10 cellular contexts compared by ENCODE assay signal in the genomic region with DNA sequence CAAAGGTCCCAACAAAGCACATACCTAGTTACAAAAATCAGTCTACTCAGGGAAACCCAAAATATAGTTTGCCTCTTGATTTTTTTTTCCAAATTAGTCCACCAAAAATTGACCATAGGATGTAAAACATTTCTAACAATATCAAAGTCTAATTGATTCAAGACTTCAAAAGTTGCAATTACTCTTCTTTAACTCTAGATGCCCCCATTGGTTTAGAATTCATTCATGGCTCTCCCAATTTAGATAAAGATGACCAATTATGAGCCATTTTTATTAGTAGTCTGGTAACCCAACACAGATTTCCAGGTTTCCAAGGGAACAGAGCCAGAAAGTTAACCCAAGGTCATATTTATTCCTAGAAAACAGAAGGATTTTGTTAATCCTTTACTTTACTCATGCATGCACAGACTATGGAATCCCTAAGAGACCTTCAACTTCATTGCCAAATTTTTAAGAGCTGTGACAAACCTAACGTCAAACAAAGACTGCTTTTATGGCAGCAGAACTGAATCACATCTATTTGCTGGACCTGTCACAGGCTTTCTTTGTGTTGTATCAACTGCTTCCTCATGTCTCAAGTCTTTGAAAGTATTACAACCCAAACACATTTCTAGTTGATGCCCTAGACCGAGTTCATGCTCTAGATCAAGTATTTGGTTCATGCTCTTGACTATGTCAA. TPM values are rescaled to one million over a fixed set of nuclear protein-coding genes. Genes with fewer than 3 reads are reported as not detected.
A peak's percentile ranks its signal among the peaks of the same experiment; 100 is the strongest.
DNase-seq lines count a peak whose midpoint lies in the region; ATAC-seq, FAIRE-seq and TF ChIP-seq lines count a peak whose summit lies in the region.
"Had no signal": no experiment of that assay in that cellular context is flagged by ENCODE, and none has a peak within 500 bp of the region (broad histone marks: within the 10 kb centered on the region; RNA-seq: fewer than 3 reads in every experiment).

No MANE protein-coding gene starts in this region.

- H4K20me1 ChIP-seq in GM23248 (ENCODE audit: insufficient read depth) (no peaks in the 10 kb centered on the region), keratinocyte (ENCODE audit: control insufficient read depth, extremely low read depth, insufficient read depth, low read length) (no peaks in the 10 kb centered on the region)

- DNase-seq in GM23248 (peak; percentile 43), SK-MEL-5 (ENCODE audit: low read depth, low spot score) (peak; percentile 95), keratinocyte (ENCODE audit: low read depth, low spot score) (no peak), H4 (ENCODE audit: low spot score) (no peak), NCI-H187 treated with DMSO at 0.1 percent for 48 hours (lab: John Stamatoyannopoulos, UW) (no peak)
- DNase-seq: activated gamma-delta T cell had no signal

- H3K27ac ChIP-seq in C4-2B (no peak overlapping the region), GM23248 (no peak overlapping the region), keratinocyte (ENCODE audit: control insufficient read depth, insufficient read depth, low read length) (no peak overlapping the region)
- H3K27ac ChIP-seq: SJCRH30 had no signal

- no peak overlapping the region for H3K4me3 ChIP-seq in GM23248
- H3K4me3 ChIP-seq in keratinocyte (ENCODE audit: control insufficient read depth in 2 of 3, extremely low read depth in 1 of 3, insufficient read depth in 2 of 3, low read depth in 1 of 3, low read length in 3 of 3) = no peak overlapping the region
- H3K4me3 ChIP-seq: SJCRH30 had no signal

- H3K9ac ChIP-seq in GM23248 (no peak overlapping the region), keratinocyte (ENCODE audit: control insufficient read depth, extremely low read depth, insufficient read depth, low read length) (no peak overlapping the region)

- no peaks in the 10 kb centered on the region for H3K36me3 ChIP-seq in GM23248 (ENCODE audit: low read depth)
- no peaks in the 10 kb centered on the region for H3K36me3 ChIP-seq in keratinocyte (ENCODE audit: control insufficient read depth in 2 of 2, extremely low read depth in 1 of 2, insufficient read depth in 2 of 2, low read length in 2 of 2)
- H3K36me3 ChIP-seq: SJCRH30 had no signal

- H3K9me2 ChIP-seq in GM23248 (ENCODE audit: insufficient read depth) = no peaks in the 10 kb centered on the region

- ATAC-seq in HG03097 (IDR thresholded peaks at IDR 0.05; ENCODE audit: low FRiP score, unreplicated experiment) (no peak), HG02938 (IDR thresholded peaks at IDR 0.05; ENCODE audit: unreplicated experiment) (no peak)

- H3K9me3 ChIP-seq in GM23248 (ENCODE audit: low read depth) (no peaks in the 10 kb centered on the region), keratinocyte (ENCODE audit: control insufficient read depth, low read depth, low read length) (no peaks in the 10 kb centered on the region)
- H3K9me3 ChIP-seq: SJCRH30 had no signal

- H3K4me2 ChIP-seq in GM23248 (ENCODE audit: unreplicated experiment) = no peak overlapping the region
- no peak overlapping the region for H3K4me2 ChIP-seq in keratinocyte (ENCODE audit: control insufficient read depth, extremely low read depth, insufficient read depth, low read depth, low read length)

- in situ Hi-C loops in GM23248 (cut with MboI) = no loop called here
- in situ Hi-C loops in SK-MEL-5 (cut with HindIII; ENCODE audit: low pct_unique_long_range_greater_than_20kb, low sequenced_read_pairs) = no loop called here

- no peaks in the 10 kb centered on the region for H3K9me1 ChIP-seq in keratinocyte (ENCODE audit: control insufficient read depth, extremely low read depth, insufficient read depth, low read length)

- H3K79me2 ChIP-seq in GM23248 (ENCODE audit: insufficient read depth) (no peaks in the 10 kb centered on the region), keratinocyte (ENCODE audit: control insufficient read depth, insufficient read depth, low read length) (no peaks in the 10 kb centered on the region)

- H2AFZ ChIP-seq in GM23248 (no peak overlapping the region), keratinocyte (ENCODE audit: control insufficient read depth, low read length) (no peak overlapping the region)

- H3K4me1 ChIP-seq in GM23248 (ENCODE audit: insufficient read depth) (no peaks in the 10 kb centered on the region), keratinocyte (ENCODE audit: control insufficient read depth, extremely low read depth, insufficient read depth, low read length) (no peaks in the 10 kb centered on the region)
- H3K4me1 ChIP-seq: SJCRH30 had no signal

- dilution Hi-C loops in keratinocyte (cut with MboI; ENCODE audit: extremely low pct_ligation_motif_present, low sequenced_read_pairs) = no loop called here

- FAIRE-seq in keratinocyte (lab: Jason Lieb, UNC) = no peak

- TF ChIP-seq CTCF in C4-2B (conservative IDR thresholded peaks at IDR 0.05) (peak; percentile 54), keratinocyte (optimal IDR thresholded peaks at IDR 0.05 in 1 of 3, IDR thresholded peaks at IDR 0.05 in 1 of 3, conservative IDR thresholded peaks at IDR 0.05 in 1 of 3; ENCODE audit: extremely low read depth in 1 of 3, insufficient read depth in 2 of 3, low read length in 3 of 3) (peak in 2 of 3 experiments; percentile 8 to 21)

- WGBS in GM23248 (ENCODE audit: low coverage in 1 of 2, low lambda C conversion rate in 2 of 2, missing lambda C conversion rate in 2 of 2), 2 experiments = 7 to 17% methylated on average over 2 of the region's 2 CpGs

- no peaks in the 10 kb centered on the region for H3F3A ChIP-seq in GM23248 (ENCODE audit: insufficient read depth)

- H3K27me3 ChIP-seq in GM23248 (replicated peaks; ENCODE audit: insufficient read depth) (peaks cover 10% of the 10 kb centered on the region), keratinocyte (ENCODE audit: control insufficient read depth, extremely low read depth, insufficient read depth, low read length) (no peaks in the 10 kb centered on the region)
- H3K27me3 ChIP-seq: SJCRH30 had no signal

RNA-seq across cellular contexts. Expression of a gene that starts 55.3 kb away (rescaled TPM):
- total RNA-seq in GM23248 (2014; rRNA removed; shearing (Covaris generic)) = not detected in 2 replicates
- polyA plus RNA-seq in GM23248 (2016; fragmentation: Nextera tagmentation; extraction: Ambion mirVana) (not detected in 2 replicates), keratinocyte (not detected in 3 replicates)
- total RNA-seq in SK-MEL-5 (2014; rRNA removed; shearing (Covaris generic)) = not detected in 2 replicates
- not detected in 2 replicates for polyA plus RNA-seq in SK-MEL-5 (2015; cell fraction: cytosol; rRNA removed)
- polyA plus RNA-seq in SK-MEL-5 (2015; cell fraction: nucleus; rRNA removed) = not detected in 2 replicates
- not detected for polyA plus RNA-seq in keratinocyte (2011; ENCODE audit: low read depth)
- polyA plus RNA-seq in keratinocyte (2011; cell fraction: cytosol; rRNA removed) = not detected in 2 replicates
- polyA plus RNA-seq in keratinocyte (2011; cell fraction: nucleus; rRNA removed) = not detected in 2 replicates
- polyA plus RNA-seq in keratinocyte (2012; ENCODE audit: low replicate concordance) = not detected in 2 replicates
- not detected in 3 replicates for polyA minus RNA-seq in keratinocyte
- not detected for polyA minus RNA-seq in keratinocyte (2011; cell fraction: cytosol; rRNA and poly(A)+ RNA removed)
- not detected in 2 replicates for polyA minus RNA-seq in keratinocyte (2011; cell fraction: nucleus; rRNA and poly(A)+ RNA removed)
- total RNA-seq in H4 (2014; rRNA removed; shearing (Covaris generic)) = not detected in 2 replicates
- total RNA-seq: SJCRH30 had no signal

Comparison
In these comparisons a context has a peak if more than half of its experiments do, and no peak if none do; other contexts are left out.
1. DNase-seq: peak in GM23248 (single experiment) and SK-MEL-5 (single experiment); none in keratinocyte (single experiment), H4 (single experiment) and NCI-H187 treated with DMSO at 0.1 percent for 48 hours (single experiment).